8 cellular contexts compared by ENCODE assay signal in genomic region chr1:156480411-156481192, GRCh38. TPM values are rescaled to one million over a fixed set of nuclear protein-coding genes. Genes with fewer than 3 reads are reported as not detected.
DNase-seq lines count a peak whose midpoint lies in the region; ATAC-seq and TF ChIP-seq lines count a peak whose summit lies in the region.

No MANE protein-coding gene starts in this region.

- H3K9me3 Mint-ChIP-seq in IgD-negative memory B cell = no peaks in the 10 kb centered on the region
- no peaks in the 10 kb centered on the region for H3K9me3 Mint-ChIP-seq in activated CD4-positive, alpha-beta T cell treated with anti-CD3 and anti-CD28 coated beads, Interleukin-2, amount 10 ng/mL, durations not matched to agents 24 days and 14 days

- ATAC-seq in GM19035 (IDR thresholded peaks at IDR 0.05; ENCODE audit: unreplicated experiment) (no peak), HG03354 (IDR thresholded peaks at IDR 0.05; ENCODE audit: poor library complexity, severe bottlenecking, unreplicated experiment) (no peak)

- H3K4me3 Mint-ChIP-seq in IgD-negative memory B cell = peak overlapping the region; percentile 57 to 86 (median 77)
- peak overlapping the region; percentile 7 for H3K4me3 Mint-ChIP-seq in activated CD4-positive, alpha-beta T cell treated with anti-CD3 and anti-CD28 coated beads, Interleukin-2, amount 10 ng/mL, durations not matched to agents 24 days and 14 days

- H3K27me3 ChIP-seq in colonic mucosa (no peaks in the 10 kb centered on the region), mesendoderm (ENCODE audit: insufficient read depth, low read length, poor library complexity) (no peaks in the 10 kb centered on the region)

- H3K27ac Mint-ChIP-seq in IgD-negative memory B cell = peak overlapping the region; percentile 72 to 95 (median 87)
- H3K27ac Mint-ChIP-seq in activated CD4-positive, alpha-beta T cell treated with anti-CD3 and anti-CD28 coated beads, Interleukin-2, amount 10 ng/mL, durations not matched to agents 24 days and 14 days = peak overlapping the region; percentile 30

- no peak overlapping the region for H2AK5ac ChIP-seq in mesendoderm (ENCODE audit: low read length)

- DNase-seq in GM12864 (ENCODE audit: low read depth) = no peak
- DNase-seq in activated CD4-positive, alpha-beta T cell treated with anti-CD3 and anti-CD28 coated beads, Interleukin-2, amount 10 ng/mL, durations not matched to agents 24 days and 14 days = peak; percentile 92
- no peak for DNase-seq in colonic mucosa
- DNase-seq in mesendoderm = peak; percentile 86
- DNase-seq in stimulated activated CD8-positive, alpha-beta memory T cell treated with anti-CD3 and anti-CD28 coated beads, Interleukin-7, amount 100 ng/mL, for 1 hour (ENCODE audit: low read depth in 2 of 2) = peak; percentile 59 to 62

- no peaks in the 10 kb centered on the region for H3K27me3 Mint-ChIP-seq in IgD-negative memory B cell
- no peaks in the 10 kb centered on the region for H3K27me3 Mint-ChIP-seq in activated CD4-positive, alpha-beta T cell treated with anti-CD3 and anti-CD28 coated beads, Interleukin-2, amount 10 ng/mL, durations not matched to agents 24 days and 14 days

- no peak overlapping the region for H3K4me2 ChIP-seq in mesendoderm (ENCODE audit: low read length)

- H3K4ac ChIP-seq in mesendoderm (ENCODE audit: low read depth, low read length) = no peak overlapping the region

- TF ChIP-seq CTCF in GM12864 (IDR thresholded peaks at IDR 0.05; ENCODE audit: low read depth, low read length, missing control alignments) (peak; percentile 92), colonic mucosa (IDR thresholded peaks at IDR 0.05) (peak; percentile 40)

- no peak overlapping the region for H4K8ac ChIP-seq in mesendoderm (ENCODE audit: low read depth, low read length)

- no peak overlapping the region for H3K23ac ChIP-seq in mesendoderm (ENCODE audit: low read length)

- H3K4me3 ChIP-seq in GM12864 (ENCODE audit: low read depth, low read length) = no peak overlapping the region; the same call in 1 of the 2 replicates
- no peak overlapping the region for H3K4me3 ChIP-seq in colonic mucosa
- no peak overlapping the region for H3K4me3 ChIP-seq in mesendoderm (ENCODE audit: low read length)

- no peaks in the 10 kb centered on the region for H3K79me1 ChIP-seq in mesendoderm (ENCODE audit: low read length)

- no peak overlapping the region for H3K18ac ChIP-seq in mesendoderm (ENCODE audit: low read length)

- H3K9me3 ChIP-seq in colonic mucosa = no peaks in the 10 kb centered on the region

- WGBS in mesendoderm (ENCODE audit: extremely low coverage, insufficient coverage, low lambda C conversion rate) = no CpG with 5 or more reads among the region's 34 CpGs

- H3K4me1 ChIP-seq in colonic mucosa (no peaks in the 10 kb centered on the region), mesendoderm (ENCODE audit: control insufficient read depth, low read depth, low read length) (peaks cover 5% of the 10 kb centered on the region)

- peaks cover 27 to 43% (median 29%) of the 10 kb centered on the region in 3 donors for H3K4me1 Mint-ChIP-seq in IgD-negative memory B cell
- H3K4me1 Mint-ChIP-seq in activated CD4-positive, alpha-beta T cell treated with anti-CD3 and anti-CD28 coated beads, Interleukin-2, amount 10 ng/mL, durations not matched to agents 24 days and 14 days = peaks cover 49% of the 10 kb centered on the region

- no peak overlapping the region for H2BK120ac ChIP-seq in mesendoderm (ENCODE audit: low read depth, low read length)

- no peak overlapping the region for H4K5ac ChIP-seq in mesendoderm (ENCODE audit: low read length)

- H2BK5ac ChIP-seq in mesendoderm (ENCODE audit: low read length) = no peak overlapping the region

- H3K9ac ChIP-seq in colonic mucosa (ENCODE audit: low read depth in 2 of 2, low read length in 2 of 2) (no peak overlapping the region), mesendoderm (ENCODE audit: low read length) (no peak overlapping the region)

- H3K79me2 ChIP-seq in mesendoderm (ENCODE audit: control insufficient read depth, insufficient read depth, low read length) = no peaks in the 10 kb centered on the region

- H3K36me3 ChIP-seq in colonic mucosa (peaks cover 27% of the 10 kb centered on the region), mesendoderm (ENCODE audit: control insufficient read depth, insufficient read depth, low read length) (peaks cover 1% of the 10 kb centered on the region)

- H3K27ac ChIP-seq in colonic mucosa (no peak overlapping the region), mesendoderm (ENCODE audit: low read depth, low read length) (no peak overlapping the region)

- peaks cover 2% of the 10 kb centered on the region for H3K36me3 Mint-ChIP-seq in IgD-negative memory B cell
- H3K36me3 Mint-ChIP-seq in activated CD4-positive, alpha-beta T cell treated with anti-CD3 and anti-CD28 coated beads, Interleukin-2, amount 10 ng/mL, durations not matched to agents 24 days and 14 days (ENCODE audit: low read depth) = peaks cover 63% of the 10 kb centered on the region

- intact Hi-C loops in activated CD4-positive, alpha-beta T cell treated with anti-CD3 and anti-CD28 coated beads, Interleukin-2, amount 10 ng/mL, durations not matched to agents 24 days and 14 days (cut with micrococcal nuclease) = loop anchor here (1.0 kb wide), 2 partner anchors 21 to 128 kb away; no protein-coding TSS in a partner anchor
- intact Hi-C loops in colonic mucosa (cut with DNase I) = no loop called here

- peak overlapping the region; percentile 31 for H3K56ac ChIP-seq in mesendoderm (ENCODE audit: low read length)

- no peak overlapping the region for H2BK15ac ChIP-seq in mesendoderm (replicated peaks; ENCODE audit: low read depth)

RNA-seq across cellular contexts. Expression of gene MEF2D, which starts 20.0 kb away (rescaled TPM):
- polyA plus RNA-seq in IgD-negative memory B cell = 16.2 TPM
- 29.7 and 29.8 TPM in 2 replicates for total RNA-seq in activated CD4-positive, alpha-beta T cell treated with anti-CD3 and anti-CD28 coated beads, Interleukin-2, amount 10 ng/mL, durations not matched to agents 24 days and 14 days
- 10 to 100 TPM; 32.3 to 49.9 TPM for total RNA-seq in colonic mucosa
- 11.7 TPM for polyA plus RNA-seq in mesendoderm (2013, experiment 1 of 2)
- polyA plus RNA-seq in mesendoderm (2013, experiment 2 of 2) = 11.4 TPM

Comparison
In these comparisons a context has a peak if more than half of its experiments do, and no peak if none do; other contexts are left out.
1. DNase-seq: peak in activated CD4-positive, alpha-beta T cell treated with anti-CD3 and anti-CD28 coated beads, Interleukin-2, amount 10 ng/mL, durations not matched to agents 24 days and 14 days (single experiment), mesendoderm (single experiment) and stimulated activated CD8-positive, alpha-beta memory T cell treated with anti-CD3 and anti-CD28 coated beads, Interleukin-7, amount 100 ng/mL, for 1 hour (2 of 2); none in GM12864 (single experiment) and colonic mucosa (single experiment).